Comparison of ENCODE assay signal across 10 cellular contexts in genomic region chr3:125192190-125193035, GRCh38. TPM values are rescaled to one million over a fixed set of nuclear protein-coding genes. Genes with fewer than 3 reads are reported as not detected.
DNase-seq lines count a peak whose midpoint lies in the region; ATAC-seq, FAIRE-seq and TF ChIP-seq lines count a peak whose summit lies in the region.
"Had no signal": no experiment of that assay in that cellular context is flagged by ENCODE, and none has a peak within 500 bp of the region (broad histone marks: within the 10 kb centered on the region; RNA-seq: fewer than 3 reads in every experiment).

No MANE protein-coding gene starts in this region.

- H2AFZ ChIP-seq in hepatocyte: no peak overlapping the region

- peaks cover 15% of the 10 kb centered on the region for H3K27me3 Mint-ChIP-seq in activated T-helper 17 cell treated with anti-CD3 and anti-CD28 coated beads, Interleukin-2, amount 50 U/mL, for 72 hours

- POLR2A ChIA-PET in A673 (lab: Charles Lee; ENCODE audit: low non-redundant PET): no interaction called here

- ATAC-seq in GM21515 (IDR thresholded peaks at IDR 0.05; ENCODE audit: unreplicated experiment) (peak; percentile 61), HG03439 (IDR thresholded peaks at IDR 0.05; ENCODE audit: unreplicated experiment) (peak; percentile 70)
- ATAC-seq in activated T-helper 17 cell treated with anti-CD3 and anti-CD28 coated beads, Interleukin-2, amount 50 U/mL, for 72 hours (replicated peaks): no peak

- no peak for TF ChIP-seq POLR2A in GM12891 (IDR thresholded peaks at IDR 0.05; ENCODE audit: low read depth, low read length)

- H3K9me3 ChIP-seq in hepatocyte (ENCODE audit: low read depth): no peaks in the 10 kb centered on the region
- no peaks in the 10 kb centered on the region for H3K9me3 ChIP-seq in A673 (ENCODE audit: low read depth, low read length, poor library complexity, severe bottlenecking)

- no peak overlapping the region for H3K4me3 Mint-ChIP-seq in activated T-helper 17 cell treated with anti-CD3 and anti-CD28 coated beads, Interleukin-2, amount 50 U/mL, for 72 hours

- no peak overlapping the region for H3K4me2 ChIP-seq in hepatocyte

- H3K9me3 Mint-ChIP-seq in activated T-helper 17 cell treated with anti-CD3 and anti-CD28 coated beads, Interleukin-2, amount 50 U/mL, for 72 hours: no peaks in the 10 kb centered on the region

- H3K4me1 ChIP-seq in hepatocyte (ENCODE audit: insufficient read depth): peaks cover 6% of the 10 kb centered on the region
- no peaks in the 10 kb centered on the region for H3K4me1 ChIP-seq in A673 (ENCODE audit: insufficient read depth, low read length, poor library complexity, severe bottlenecking)

- no peaks in the 10 kb centered on the region for H4K20me1 ChIP-seq in hepatocyte (ENCODE audit: insufficient read depth, poor library complexity, severe bottlenecking)

- 72% methylated on average over 12 of the region's 12 CpGs for WGBS in hepatocyte (ENCODE audit: low lambda C conversion rate, missing lambda C conversion rate)

- no peak for TF ChIP-seq CTCF in hepatocyte (IDR thresholded peaks at IDR 0.05; ENCODE audit: poor library complexity)
- TF ChIP-seq CTCF in A673 (conservative IDR thresholded peaks at IDR 0.05; ENCODE audit: low read depth, low read length): no peak

- H3K36me3 ChIP-seq in hepatocyte (replicated peaks; ENCODE audit: insufficient read depth, low read depth) (no peaks in the 10 kb centered on the region), A673 (ENCODE audit: insufficient read depth, low read length, poor library complexity, severe bottlenecking) (no peaks in the 10 kb centered on the region)

- CTCF ChIA-PET in A673 (lab: Charles Lee): no interaction called here

- H3K4me3 ChIP-seq in hepatocyte: no peak overlapping the region
- no peak overlapping the region for H3K4me3 ChIP-seq in A673 (ENCODE audit: low read depth, low read length, poor library complexity, severe bottlenecking)

- no peaks in the 10 kb centered on the region for H3K9me2 ChIP-seq in hepatocyte (replicated peaks; ENCODE audit: insufficient read depth)

- BruUV-seq in A673 (replicated peaks; lab: Mats Ljungman, UMichigan): no TSS peak

- H3K27ac Mint-ChIP-seq in activated T-helper 17 cell treated with anti-CD3 and anti-CD28 coated beads, Interleukin-2, amount 50 U/mL, for 72 hours: no peak overlapping the region

- FAIRE-seq in GM12891 (lab: Jason Lieb, UNC) (peak; percentile 97), GM19239 (lab: Jason Lieb, UNC) (no peak)

- H3K27me3 ChIP-seq in hepatocyte (no peaks in the 10 kb centered on the region), A673 (replicated peaks; ENCODE audit: insufficient read depth, low read depth, low read length, poor library complexity) (no peaks in the 10 kb centered on the region)

- DNase-seq in GM12891 (ENCODE audit: insufficient read length, low spot score): peak; percentile 54
- peak; percentile 31 for DNase-seq in hepatocyte (ENCODE audit: low spot score)
- DNase-seq in GM19239 (ENCODE audit: insufficient read length, low spot score): no peak
- no peak for DNase-seq in A673 (ENCODE audit: low spot score)
- DNase-seq in NCI-H187 (lab: John Stamatoyannopoulos, UW): no peak
- DNase-seq: effector CD8-positive, alpha-beta T cell; mesenchymal stem cell had no signal

- H3K4me1 Mint-ChIP-seq in activated T-helper 17 cell treated with anti-CD3 and anti-CD28 coated beads, Interleukin-2, amount 50 U/mL, for 72 hours: no peaks in the 10 kb centered on the region

- H3K27ac ChIP-seq in hepatocyte (no peak overlapping the region), A673 (ENCODE audit: low read depth, low read length, poor library complexity, severe bottlenecking) (no peak overlapping the region)

- H3K36me3 Mint-ChIP-seq in activated T-helper 17 cell treated with anti-CD3 and anti-CD28 coated beads, Interleukin-2, amount 50 U/mL, for 72 hours (ENCODE audit: low read depth): no peaks in the 10 kb centered on the region

- H3K79me2 ChIP-seq in hepatocyte: no peaks in the 10 kb centered on the region

- intact Hi-C loops in A673 (cut with micrococcal nuclease; ENCODE audit: unreplicated experiment): loop anchor here (10.0 kb wide), 1 partner anchor 198 kb away; no protein-coding TSS in a partner anchor

TF ChIP-seq in GM12891, 5 proteins besides CTCF, POLR2A, EP300 and RAD21:
- peak; percentile 72; the same call in 1 of the 2 replicates for TF ChIP-seq POU2F2 (IDR thresholded peaks at IDR 0.05; ENCODE audit: low read depth, low read length)
- TF ChIP-seq SPI1 (IDR thresholded peaks at IDR 0.05; ENCODE audit: low read depth, low read length): no peak
- TF ChIP-seq TAF1 (IDR thresholded peaks at IDR 0.05; ENCODE audit: low read depth, low read length): no peak
- TF ChIP-seq POLR2AphosphoS5 (IDR thresholded peaks at IDR 0.05; ENCODE audit: low read depth, low read length): no peak
- no peak for TF ChIP-seq PAX5 (IDR thresholded peaks at IDR 0.05; ENCODE audit: insufficient read depth, low read length, severe bottlenecking)

RNA-seq across cellular contexts. Expression of gene SLC12A8, which starts 20.1 kb away (rescaled TPM):
- polyA plus RNA-seq in GM12891 (2012; ENCODE audit: low read depth, missing spikeins): 76.4 TPM
- total RNA-seq in hepatocyte: 20.0 and 21.5 TPM in 2 replicates
- 18.9 and 19.3 TPM in 2 replicates for polyA plus RNA-seq in hepatocyte
- 1 to 10 TPM in 1 of 2 donors, under 1 TPM in 1; 0.53 to 1.5 TPM for total RNA-seq in activated T-helper 17 cell treated with anti-CD3 and anti-CD28 coated beads, Interleukin-2, amount 50 U/mL, for 72 hours
- 3.6 and 7.1 TPM in 2 replicates for total RNA-seq in A673 (2021)

Comparison
In these comparisons a context has a peak if more than half of its experiments do, and no peak if none do; other contexts are left out.
1. DNase-seq: peak in GM12891 (single experiment) and hepatocyte (single experiment); none in GM19239 (single experiment), A673 (single experiment) and NCI-H187 (0 of 2).